ENCODE assay signal across 14 cellular contexts in the genomic region with DNA sequence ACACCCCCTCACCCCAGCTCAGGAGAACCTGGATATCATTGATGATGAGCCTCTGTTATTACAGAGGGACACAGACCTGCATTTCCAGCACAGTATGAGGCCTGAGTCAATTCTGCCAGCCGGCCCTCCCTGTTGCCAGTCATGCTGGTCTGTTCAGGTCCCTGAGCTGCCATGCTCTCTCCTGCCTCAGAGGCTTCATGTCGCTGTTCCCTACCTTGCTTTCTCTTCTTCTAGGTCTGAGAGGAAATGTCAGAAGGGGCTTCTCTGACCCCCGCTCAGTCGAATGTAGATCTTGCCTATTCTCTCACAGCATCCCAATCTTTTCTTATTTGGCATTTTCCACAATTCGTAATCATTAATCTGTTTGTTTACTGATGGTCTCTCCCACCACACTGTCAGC.
DNase-seq lines count a peak whose midpoint lies in the region; ATAC-seq, FAIRE-seq and TF ChIP-seq lines count a peak whose summit lies in the region.
"Had no signal": no experiment of that assay in that cellular context is flagged by ENCODE, and none has a peak within 500 bp of the region (broad histone marks: within the 10 kb centered on the region; RNA-seq: fewer than 3 reads in every experiment).

No MANE protein-coding gene starts in this region.

- no peaks in the 10 kb centered on the region for H3K27me3 ChIP-seq in RWPE2 (ENCODE audit: insufficient read depth, poor library complexity, severe bottlenecking)
- H3K27me3 ChIP-seq: right lobe of liver had no signal

- no peak overlapping the region for H3K4me3 ChIP-seq in RWPE2 (ENCODE audit: severe bottlenecking)
- H3K4me3 ChIP-seq: left ventricle myocardium inferior, right lobe of liver had no signal

- TF ChIP-seq CTCF in C4-2B (conservative IDR thresholded peaks at IDR 0.05) = peak; percentile 73; the same call in 1 of the 2 replicates
- TF ChIP-seq CTCF in RWPE2 (IDR thresholded peaks at IDR 0.05; ENCODE audit: poor library complexity, severe bottlenecking) = peak; percentile 51

- peak; percentile 49 for DNase-seq in H54 (ENCODE audit: insufficient read length, low spot score)
- no peak for DNase-seq in RWPE2 (ENCODE audit: low spot score)
- DNase-seq in iPS-NIHi7 (ENCODE audit: extremely low spot score) = peak; percentile 56
- no peak for DNase-seq in MV-4-11 (lab: John Stamatoyannopoulos, UW)
- DNase-seq in kidney glomerular epithelial cell (lab: John Stamatoyannopoulos, UW) = no peak
- DNase-seq: activated CD4-positive, alpha-beta T cell treated with anti-CD3 and anti-CD28 coated beads for 48 hours; Calu3; Kasumi-1; left ventricle myocardium inferior; right lobe of liver had no signal

- ATAC-seq in RWPE2 (ENCODE audit: low read depth) (peak; percentile 74), HG03565 (IDR thresholded peaks at IDR 0.05; ENCODE audit: unreplicated experiment) (no peak), GM21381 (IDR thresholded peaks at IDR 0.05; ENCODE audit: unreplicated experiment) (no peak)
- ATAC-seq: activated naive CD4-positive, alpha-beta T cell treated with anti-CD3 and anti-CD28 coated beads, Interleukin-2, amount 50 U/mL, for 72 hours had no signal

- H3K27ac ChIP-seq in C4-2B = no peak overlapping the region
- no peak overlapping the region for H3K27ac ChIP-seq in RWPE2 (ENCODE audit: poor library complexity, severe bottlenecking)
- H3K27ac ChIP-seq: left ventricle myocardium inferior, right lobe of liver had no signal

- no peak for TF ChIP-seq POLR2A in H54 (IDR thresholded peaks at IDR 0.05; ENCODE audit: low read depth, low read length)

- no peaks in the 10 kb centered on the region for H3K4me1 ChIP-seq in RWPE2 (ENCODE audit: insufficient read depth, poor library complexity, severe bottlenecking)
- H3K4me1 ChIP-seq: left ventricle myocardium inferior, right lobe of liver had no signal

- H3K36me3 ChIP-seq in RWPE2 (ENCODE audit: low read depth) = no peaks in the 10 kb centered on the region
- H3K36me3 ChIP-seq: left ventricle myocardium inferior, right lobe of liver had no signal

- H3K9me3 ChIP-seq in RWPE2 (ENCODE audit: severe bottlenecking) = no peaks in the 10 kb centered on the region
- H3K9me3 ChIP-seq: left ventricle myocardium inferior, right lobe of liver had no signal

- no peak for FAIRE-seq in H54 (lab: Jason Lieb, UNC)

Comparison
In these comparisons a context has a peak if more than half of its experiments do, and no peak if none do; other contexts are left out.
1. DNase-seq: peak in H54 (single experiment) and iPS-NIHi7 (single experiment); none in RWPE2 (single experiment), MV-4-11 (single experiment) and kidney glomerular epithelial cell (single experiment).